8 cellular contexts compared by ENCODE assay signal in the genomic region with DNA sequence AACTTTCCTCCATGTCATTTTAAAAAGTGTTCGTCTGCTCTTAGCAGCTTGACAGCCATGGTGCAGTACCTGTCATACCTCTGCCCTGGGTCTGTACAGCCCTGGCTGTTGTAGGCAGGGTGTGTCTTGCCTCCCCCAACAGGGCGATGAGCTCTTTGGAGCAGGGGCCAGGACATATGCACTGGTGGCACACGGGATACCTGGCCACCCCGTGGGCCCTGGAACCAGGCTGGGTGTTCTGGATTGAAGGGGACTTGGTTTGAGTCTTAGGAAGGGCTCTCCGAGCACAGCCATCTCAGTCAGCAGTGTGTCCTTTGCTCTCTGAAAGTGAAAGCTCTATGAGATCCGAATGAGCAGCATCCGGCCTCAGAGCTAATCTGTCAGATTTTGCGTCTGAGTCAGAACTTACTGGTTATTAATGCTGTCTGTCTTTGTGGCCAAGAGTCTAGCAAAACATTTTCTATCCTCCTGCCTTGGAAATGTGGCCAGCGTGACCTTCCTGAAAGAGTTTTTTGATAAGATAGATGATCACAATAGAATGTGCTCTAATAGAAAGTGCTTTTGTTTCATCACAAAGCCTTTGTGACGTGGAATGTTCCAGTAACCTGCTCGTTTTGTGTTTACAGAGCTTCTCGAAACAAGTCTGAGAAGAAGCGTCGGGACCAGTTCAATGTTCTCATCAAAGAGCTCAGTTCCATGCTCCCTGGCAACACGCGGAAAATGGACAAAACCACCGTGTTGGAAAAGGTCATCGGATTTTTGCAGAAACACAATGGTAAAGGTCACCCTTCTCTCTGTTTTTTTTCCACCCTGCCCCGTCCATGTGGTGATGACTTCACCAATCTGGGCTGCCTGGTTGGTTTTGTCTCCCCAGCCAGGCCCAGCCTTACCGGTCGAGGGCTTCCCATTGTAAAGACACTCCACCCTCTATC.
A peak's percentile ranks its signal among the peaks of the same experiment; 100 is the strongest.
DNase-seq lines count a peak whose midpoint lies in the region; ATAC-seq and TF ChIP-seq lines count a peak whose summit lies in the region.

No MANE protein-coding gene starts in this region.

- peak overlapping the region; percentile 70 for H3K4me3 ChIP-seq in CD4-positive, CD25-positive, alpha-beta regulatory T cell (ENCODE audit: low read depth, low read length)
- H3K4me3 ChIP-seq in WI38 (ENCODE audit: low read depth, low read length) (peak overlapping the region; percentile 46), esophagus (ENCODE audit: low read depth in 1 of 2, low read length in 2 of 2) (no peak overlapping the region), ovary (peak overlapping the region; percentile 6), Caco-2 (ENCODE audit: low read depth, low read length) (no peak overlapping the region)

- peaks cover 0 to 2% (median 0%) of the 10 kb centered on the region in 7 donors for H3K9me3 Mint-ChIP-seq in CD4-positive, CD25-positive, alpha-beta regulatory T cell
- peaks cover 9% of the 10 kb centered on the region for H3K9me3 Mint-ChIP-seq in Caco-2 (ENCODE audit: unreplicated experiment)

- peak overlapping the region; percentile 86 to 95 (median 93) for H3K27ac Mint-ChIP-seq in CD4-positive, CD25-positive, alpha-beta regulatory T cell
- no peak overlapping the region for H3K27ac Mint-ChIP-seq in Caco-2 (ENCODE audit: unreplicated experiment)

- no peaks in the 10 kb centered on the region for H3K36me3 Mint-ChIP-seq in CD4-positive, CD25-positive, alpha-beta regulatory T cell
- H3K36me3 Mint-ChIP-seq in Caco-2 (ENCODE audit: insufficient read depth, unreplicated experiment), result no peaks in the 10 kb centered on the region

- TF ChIP-seq CTCF in WI38 (IDR thresholded peaks at IDR 0.05; ENCODE audit: low read depth, low read length) (no peak), ovary (IDR thresholded peaks at IDR 0.05) (no peak), Caco-2 (IDR thresholded peaks at IDR 0.05; ENCODE audit: insufficient read depth in 1 of 2, low read depth in 1 of 2, low read length in 1 of 2, severe bottlenecking in 1 of 2, unreplicated experiment in 1 of 2) (no peak)

- H3K9me3 ChIP-seq in CD4-positive, CD25-positive, alpha-beta regulatory T cell (ENCODE audit: control insufficient read depth in 2 of 2, low read length in 2 of 2), result no peaks in the 10 kb centered on the region
- H3K9me3 ChIP-seq in esophagus (ENCODE audit: control insufficient read depth in 2 of 2, insufficient read depth in 1 of 2, low read depth in 1 of 2, low read length in 1 of 2), result no peaks in the 10 kb centered on the region
- no peaks in the 10 kb centered on the region for H3K9me3 ChIP-seq in ovary
- H3K9me3 ChIP-seq in Caco-2, result no peaks in the 10 kb centered on the region

- H3K4me1 ChIP-seq in CD4-positive, CD25-positive, alpha-beta regulatory T cell (ENCODE audit: control insufficient read depth, insufficient read depth, low read length, poor library complexity, severe bottlenecking), result peaks cover 5% of the 10 kb centered on the region
- H3K4me1 ChIP-seq in esophagus (ENCODE audit: control insufficient read depth in 2 of 2, insufficient read depth in 2 of 2, low read length in 1 of 2), result peaks cover 3 to 4% of the 10 kb centered on the region in 2 donors
- H3K4me1 ChIP-seq in ovary (ENCODE audit: insufficient read depth), result no peaks in the 10 kb centered on the region
- H3K4me1 ChIP-seq in Caco-2, result no peaks in the 10 kb centered on the region

- peaks cover 5% of the 10 kb centered on the region for H3K27me3 Mint-ChIP-seq in CD4-positive, CD25-positive, alpha-beta regulatory T cell
- H3K27me3 Mint-ChIP-seq in Caco-2 (ENCODE audit: insufficient read depth, unreplicated experiment), result peaks cover 3% of the 10 kb centered on the region

- POLR2A ChIA-PET in Caco-2 (lab: Charles Lee), result no interaction called here

- peaks cover 0 to 12% (median 6%) of the 10 kb centered on the region in 4 donors for H3K4me1 Mint-ChIP-seq in CD4-positive, CD25-positive, alpha-beta regulatory T cell
- H3K4me1 Mint-ChIP-seq in Caco-2 (ENCODE audit: low read depth, unreplicated experiment), result no peaks in the 10 kb centered on the region

- ATAC-seq in CD4-positive, CD25-positive, alpha-beta regulatory T cell (ENCODE audit: low read depth in 2 of 2), result peak; percentile 84 to 87
- ATAC-seq in GM21576 (IDR thresholded peaks at IDR 0.05; ENCODE audit: unreplicated experiment), result peak; percentile 68

- peak overlapping the region; percentile 38 to 79 (median 70) for H3K4me3 Mint-ChIP-seq in CD4-positive, CD25-positive, alpha-beta regulatory T cell
- no peak overlapping the region for H3K4me3 Mint-ChIP-seq in Caco-2 (ENCODE audit: unreplicated experiment)

- BruUV-seq in Caco-2 (replicated peaks; lab: Mats Ljungman, UMichigan), result no TSS peak

- no peak for TF ChIP-seq EP300 in ovary (IDR thresholded peaks at IDR 0.05)

- CTCF ChIA-PET in Caco-2 (lab: Charles Lee), result no interaction called here

- peaks cover 4% of the 10 kb centered on the region for H3K27me3 ChIP-seq in CD4-positive, CD25-positive, alpha-beta regulatory T cell (ENCODE audit: control insufficient read depth, insufficient read depth, low read length)
- H3K27me3 ChIP-seq in esophagus (ENCODE audit: control insufficient read depth in 1 of 2, insufficient read depth in 2 of 2, low read length in 2 of 2) (no peaks in the 10 kb centered on the region), ovary (no peaks in the 10 kb centered on the region), Caco-2 (replicated peaks; ENCODE audit: control insufficient read depth, insufficient read depth, low read length) (no peaks in the 10 kb centered on the region)

- DNase-seq in CD4-positive, CD25-positive, alpha-beta regulatory T cell, result peak in 2 of 3 donors; percentile 44 to 70
- DNase-seq in ovary (no peak), NCI-H187 (lab: John Stamatoyannopoulos, UW) (no peak), mesenteric fat pad (ENCODE audit: low spot score) (no peak), Caco-2 (no peak)

- 42 to 49% methylated on average over 21 of the region's 21 CpGs for whole genome bisulfite sequencing in esophagus, 2 donors
- WGBS in ovary, 3 donors, result 56 to 65% (median 56%) methylated on average over 21 of the region's 21 CpGs

- no peak for TF ChIP-seq POLR2A in ovary (IDR thresholded peaks at IDR 0.05)

- intact Hi-C loops in ovary (cut with DNase I) (no loop called here), Caco-2 (cut with micrococcal nuclease; ENCODE audit: unreplicated experiment) (no loop called here)

- peak overlapping the region; percentile 42 for H3K27ac ChIP-seq in CD4-positive, CD25-positive, alpha-beta regulatory T cell (ENCODE audit: insufficient read depth, low read length, poor library complexity, severe bottlenecking)
- H3K27ac ChIP-seq in esophagus (ENCODE audit: low read depth in 2 of 2, low read length in 1 of 2) (peak overlapping the region; percentile 75 to 89), ovary (no peak overlapping the region)

- H3K36me3 ChIP-seq in CD4-positive, CD25-positive, alpha-beta regulatory T cell (ENCODE audit: control insufficient read depth, insufficient read depth, low read length), result no peaks in the 10 kb centered on the region
- H3K36me3 ChIP-seq in esophagus (ENCODE audit: control insufficient read depth in 2 of 2, insufficient read depth in 2 of 2, low read length in 1 of 2), result peaks cover 8 to 11% of the 10 kb centered on the region in 2 donors
- H3K36me3 ChIP-seq in ovary, result no peaks in the 10 kb centered on the region
- H3K36me3 ChIP-seq in Caco-2 (ENCODE audit: control insufficient read depth, insufficient read depth, low read length), result no peaks in the 10 kb centered on the region

Comparison
In these comparisons a context has a peak if more than half of its experiments do, and no peak if none do; other contexts are left out.
1. DNase-seq: peak in CD4-positive, CD25-positive, alpha-beta regulatory T cell (2 of 3); none in ovary (0 of 5), NCI-H187 (0 of 2), mesenteric fat pad (single experiment) and Caco-2 (0 of 2).
2. H3K27ac ChIP-seq: peak in CD4-positive, CD25-positive, alpha-beta regulatory T cell (single experiment) and esophagus (2 of 2); none in ovary (0 of 2).
3. H3K4me3 ChIP-seq: peak in CD4-positive, CD25-positive, alpha-beta regulatory T cell (single experiment), WI38 (single experiment) and ovary (single experiment); none in esophagus (0 of 2) and Caco-2 (single experiment).